Comparison of ENCODE assay signal across 2 cellular contexts in genomic region chr6:88842320-88842719, GRCh38.
TF ChIP-seq lines count a peak whose summit lies in the region.

No MANE protein-coding gene starts in this region.

TF ChIP-seq in SK-N-SH, 30 proteins besides CTCF, POLR2A, EP300 and RAD21 (continued from another document):
- no peak for TF ChIP-seq TEAD4 (IDR thresholded peaks at IDR 0.05; ENCODE audit: borderline replicate concordance, insufficient read depth)
- no peak for TF ChIP-seq MEF2A (IDR thresholded peaks at IDR 0.05; ENCODE audit: borderline replicate concordance, low read depth)
- TF ChIP-seq YY1 (IDR thresholded peaks at IDR 0.05; ENCODE audit: low read depth): no peak
- TF ChIP-seq POLR2AphosphoS5 (IDR thresholded peaks at IDR 0.05; ENCODE audit: low read depth, low read length): no peak
- no peak for TF ChIP-seq SIN3A (IDR thresholded peaks at IDR 0.05; ENCODE audit: borderline replicate concordance, low read depth, low read length)
- TF ChIP-seq SMC3 (IDR thresholded peaks at IDR 0.05; ENCODE audit: low read depth, low read length): no peak
- TF ChIP-seq, protein P1, sequence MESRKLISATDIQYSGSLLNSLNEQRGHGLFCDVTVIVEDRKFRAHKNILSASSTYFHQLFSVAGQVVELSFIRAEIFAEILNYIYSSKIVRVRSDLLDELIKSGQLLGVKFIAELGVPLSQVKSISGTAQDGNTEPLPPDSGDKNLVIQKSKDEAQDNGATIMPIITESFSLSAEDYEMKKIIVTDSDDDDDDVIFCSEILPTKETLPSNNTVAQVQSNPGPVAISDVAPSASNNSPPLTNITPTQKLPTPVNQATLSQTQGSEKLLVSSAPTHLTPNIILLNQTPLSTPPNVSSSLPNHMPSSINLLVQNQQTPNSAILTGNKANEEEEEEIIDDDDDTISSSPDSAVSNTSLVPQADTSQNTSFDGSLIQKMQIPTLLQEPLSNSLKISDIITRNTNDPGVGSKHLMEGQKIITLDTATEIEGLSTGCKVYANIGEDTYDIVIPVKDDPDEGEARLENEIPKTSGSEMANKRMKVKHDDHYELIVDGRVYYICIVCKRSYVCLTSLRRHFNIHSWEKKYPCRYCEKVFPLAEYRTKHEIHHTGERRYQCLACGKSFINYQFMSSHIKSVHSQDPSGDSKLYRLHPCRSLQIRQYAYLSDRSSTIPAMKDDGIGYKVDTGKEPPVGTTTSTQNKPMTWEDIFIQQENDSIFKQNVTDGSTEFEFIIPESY (IDR thresholded peaks at IDR 0.05; ENCODE audit: borderline replicate concordance, low read depth): no peak
- no peak for TF ChIP-seq NFIC (IDR thresholded peaks at IDR 0.05; ENCODE audit: borderline replicate concordance)
- TF ChIP-seq EZH2phosphoT487 (IDR thresholded peaks at IDR 0.05; ENCODE audit: borderline replicate concordance, low read depth): no peak
- no peak for TF ChIP-seq MAX (IDR thresholded peaks at IDR 0.05; ENCODE audit: low read depth)
- no peak for TF ChIP-seq RFX5 (IDR thresholded peaks at IDR 0.05; ENCODE audit: low read length)
- TF ChIP-seq JUND (IDR thresholded peaks at IDR 0.05): no peak
- no peak for TF ChIP-seq GATA2 (CRISPR knock-in tag; IDR thresholded peaks at IDR 0.05)
- TF ChIP-seq TAF1 (IDR thresholded peaks at IDR 0.05; ENCODE audit: borderline replicate concordance, low read depth, low read length): no peak
- TF ChIP-seq CHD2 (IDR thresholded peaks at IDR 0.05; ENCODE audit: low read length, partially characterized antibody): no peak
- TF ChIP-seq GABPA (IDR thresholded peaks at IDR 0.05; ENCODE audit: low read depth): no peak
- no peak for TF ChIP-seq NRF1 (IDR thresholded peaks at IDR 0.05; ENCODE audit: low read depth, low read length)
- TF ChIP-seq, protein P2, sequence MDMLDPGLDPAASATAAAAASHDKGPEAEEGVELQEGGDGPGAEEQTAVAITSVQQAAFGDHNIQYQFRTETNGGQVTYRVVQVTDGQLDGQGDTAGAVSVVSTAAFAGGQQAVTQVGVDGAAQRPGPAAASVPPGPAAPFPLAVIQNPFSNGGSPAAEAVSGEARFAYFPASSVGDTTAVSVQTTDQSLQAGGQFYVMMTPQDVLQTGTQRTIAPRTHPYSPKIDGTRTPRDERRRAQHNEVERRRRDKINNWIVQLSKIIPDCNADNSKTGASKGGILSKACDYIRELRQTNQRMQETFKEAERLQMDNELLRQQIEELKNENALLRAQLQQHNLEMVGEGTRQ (IDR thresholded peaks at IDR 0.05; ENCODE audit: borderline replicate concordance, low read depth, low read length): no peak
- no peak for TF ChIP-seq USF1 (IDR thresholded peaks at IDR 0.05; ENCODE audit: borderline replicate concordance, low read depth)

TF ChIP-seq in SK-N-SH treated with all-trans-retinoic acid at 6 μM for 48 hours, 23 proteins besides CTCF, POLR2A, EP300 and RAD21 (continued from another document):
- TF ChIP-seq PATZ1 (CRISPR knock-in tag; IDR thresholded peaks at IDR 0.05; ENCODE audit: borderline replicate concordance): no peak
- TF ChIP-seq TCF4 (CRISPR knock-in tag; IDR thresholded peaks at IDR 0.05; ENCODE audit: borderline replicate concordance): no peak
- no peak for TF ChIP-seq PPARA (CRISPR knock-in tag; IDR thresholded peaks at IDR 0.05; ENCODE audit: borderline replicate concordance)
- TF ChIP-seq, protein P3, sequence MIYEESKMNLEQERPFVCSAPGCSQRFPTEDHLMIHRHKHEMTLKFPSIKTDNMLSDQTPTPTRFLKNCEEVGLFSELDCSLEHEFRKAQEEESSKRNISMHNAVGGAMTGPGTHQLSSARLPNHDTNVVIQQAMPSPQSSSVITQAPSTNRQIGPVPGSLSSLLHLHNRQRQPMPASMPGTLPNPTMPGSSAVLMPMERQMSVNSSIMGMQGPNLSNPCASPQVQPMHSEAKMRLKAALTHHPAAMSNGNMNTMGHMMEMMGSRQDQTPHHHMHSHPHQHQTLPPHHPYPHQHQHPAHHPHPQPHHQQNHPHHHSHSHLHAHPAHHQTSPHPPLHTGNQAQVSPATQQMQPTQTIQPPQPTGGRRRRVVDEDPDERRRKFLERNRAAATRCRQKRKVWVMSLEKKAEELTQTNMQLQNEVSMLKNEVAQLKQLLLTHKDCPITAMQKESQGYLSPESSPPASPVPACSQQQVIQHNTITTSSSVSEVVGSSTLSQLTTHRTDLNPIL (CRISPR knock-in tag; IDR thresholded peaks at IDR 0.05; ENCODE audit: low read depth): no peak
- TF ChIP-seq POU6F1 (CRISPR knock-in tag; IDR thresholded peaks at IDR 0.05; ENCODE audit: borderline replicate concordance, low read depth): no peak
- no peak for TF ChIP-seq ISL1 (CRISPR knock-in tag; IDR thresholded peaks at IDR 0.05)
- TF ChIP-seq, protein P4, sequence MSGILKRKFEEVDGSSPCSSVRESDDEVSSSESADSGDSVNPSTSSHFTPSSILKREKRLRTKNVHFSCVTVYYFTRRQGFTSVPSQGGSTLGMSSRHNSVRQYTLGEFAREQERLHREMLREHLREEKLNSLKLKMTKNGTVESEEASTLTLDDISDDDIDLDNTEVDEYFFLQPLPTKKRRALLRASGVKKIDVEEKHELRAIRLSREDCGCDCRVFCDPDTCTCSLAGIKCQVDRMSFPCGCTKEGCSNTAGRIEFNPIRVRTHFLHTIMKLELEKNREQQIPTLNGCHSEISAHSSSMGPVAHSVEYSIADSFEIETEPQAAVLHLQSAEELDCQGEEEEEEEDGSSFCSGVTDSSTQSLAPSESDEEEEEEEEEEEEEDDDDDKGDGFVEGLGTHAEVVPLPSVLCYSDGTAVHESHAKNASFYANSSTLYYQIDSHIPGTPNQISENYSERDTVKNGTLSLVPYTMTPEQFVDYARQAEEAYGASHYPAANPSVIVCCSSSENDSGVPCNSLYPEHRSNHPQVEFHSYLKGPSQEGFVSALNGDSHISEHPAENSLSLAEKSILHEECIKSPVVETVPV (CRISPR knock-in tag; IDR thresholded peaks at IDR 0.05): no peak
- TF ChIP-seq CSDC2 (CRISPR knock-in tag; IDR thresholded peaks at IDR 0.05): no peak
- TF ChIP-seq RARB (CRISPR knock-in tag; IDR thresholded peaks at IDR 0.05): no peak
TF ChIP-seq in SK-N-SH treated with all-trans-retinoic acid at 6 μM for 48 hours: peak in this region for 0.
